ENCODE assay signal across 12 cellular contexts in the genomic region with DNA sequence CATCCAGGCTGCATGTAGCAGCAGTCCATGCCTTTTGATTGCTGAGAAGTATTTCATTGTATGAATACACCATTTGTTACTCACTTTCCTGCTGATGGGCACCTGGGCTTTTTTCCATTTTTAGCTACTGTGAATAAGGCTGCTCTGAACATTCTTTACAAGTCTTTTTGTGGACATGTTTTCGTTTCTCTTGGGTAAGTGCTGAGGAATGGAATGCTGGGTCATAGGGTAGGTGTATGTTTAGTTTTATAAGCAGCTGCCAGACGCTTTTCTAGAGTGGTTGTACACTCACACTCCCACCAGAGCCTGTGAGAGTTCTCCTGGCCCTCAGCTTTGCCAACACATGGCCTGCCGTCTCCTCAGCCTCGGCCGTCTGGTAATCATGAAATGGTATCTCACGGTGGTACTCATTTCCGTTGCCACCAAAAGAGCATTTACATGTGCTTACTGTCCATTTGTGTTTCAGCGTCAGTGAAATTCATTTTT. TPM values are rescaled to one million over a fixed set of nuclear protein-coding genes. Genes with fewer than 3 reads are reported as not detected.
DNase-seq lines count a peak whose midpoint lies in the region; ATAC-seq, FAIRE-seq and TF ChIP-seq lines count a peak whose summit lies in the region.
"Had no signal": no experiment of that assay in that cellular context is flagged by ENCODE, and none has a peak within 500 bp of the region (broad histone marks: within the 10 kb centered on the region; RNA-seq: fewer than 3 reads in every experiment).

No MANE protein-coding gene starts in this region.

- H4K20me1 ChIP-seq in keratinocyte (ENCODE audit: control insufficient read depth, extremely low read depth, insufficient read depth, low read length) = peaks cover under 1% of the 10 kb centered on the region

- peaks cover 31% of the 10 kb centered on the region for H3K4me1 Mint-ChIP-seq in CD8-positive, alpha-beta T cell (ENCODE audit: low read depth)

- no peak overlapping the region for H3K27ac Mint-ChIP-seq in CD8-positive, alpha-beta T cell

- no peak for ATAC-seq in HG02610 (IDR thresholded peaks at IDR 0.05; ENCODE audit: unreplicated experiment)
- no peak for ATAC-seq in CD8-positive, alpha-beta T cell

- H3K9me3 ChIP-seq in keratinocyte (ENCODE audit: control insufficient read depth, low read depth, low read length) (no peaks in the 10 kb centered on the region), stomach smooth muscle (ENCODE audit: control insufficient read depth in 2 of 2, low read length in 2 of 2) (no peaks in the 10 kb centered on the region)
- H3K9me3 ChIP-seq in CD8-positive, alpha-beta T cell (ENCODE audit: low read length) = no peaks in the 10 kb centered on the region
- H3K9me3 ChIP-seq: testis had no signal

- H3K9me1 ChIP-seq in keratinocyte (ENCODE audit: control insufficient read depth, extremely low read depth, insufficient read depth, low read length) = no peaks in the 10 kb centered on the region

- H3K27me3 ChIP-seq in keratinocyte (ENCODE audit: control insufficient read depth, extremely low read depth, insufficient read depth, low read length) = no peaks in the 10 kb centered on the region
- H3K27me3 ChIP-seq in stomach smooth muscle (ENCODE audit: control insufficient read depth in 1 of 2, insufficient read depth in 2 of 2, low read length in 2 of 2) = no peaks in the 10 kb centered on the region
- no peaks in the 10 kb centered on the region for H3K27me3 ChIP-seq in CD8-positive, alpha-beta T cell (ENCODE audit: insufficient read depth, low read length)
- H3K27me3 ChIP-seq: testis had no signal

- H3K36me3 Mint-ChIP-seq in CD8-positive, alpha-beta T cell = peaks cover 54% of the 10 kb centered on the region

- H3K9ac ChIP-seq in keratinocyte (ENCODE audit: control insufficient read depth, extremely low read depth, insufficient read depth, low read length) = no peak overlapping the region
- H3K9ac ChIP-seq in stomach smooth muscle (ENCODE audit: low read length in 2 of 2) = no peak overlapping the region

- no peak for TF ChIP-seq CTCF in HFF-Myc (IDR thresholded peaks at IDR 0.05; ENCODE audit: low read depth, low read length, missing control alignments)
- peak; percentile 25 for TF ChIP-seq CTCF in choroid plexus epithelial cell (conservative IDR thresholded peaks at IDR 0.05; ENCODE audit: low read depth, low read length)
- TF ChIP-seq CTCF in keratinocyte (optimal IDR thresholded peaks at IDR 0.05 in 1 of 3, IDR thresholded peaks at IDR 0.05 in 1 of 3, conservative IDR thresholded peaks at IDR 0.05 in 1 of 3; ENCODE audit: extremely low read depth in 1 of 3, insufficient read depth in 2 of 3, low read length in 3 of 3) = no peak
- TF ChIP-seq CTCF in CD8-positive, alpha-beta T cell (IDR thresholded peaks at IDR 0.05) = no peak

- dilution Hi-C loops in keratinocyte (cut with MboI; ENCODE audit: extremely low pct_ligation_motif_present, low sequenced_read_pairs) = no loop called here

- H3K36me3 ChIP-seq in keratinocyte (ENCODE audit: control insufficient read depth in 2 of 2, extremely low read depth in 1 of 2, insufficient read depth in 2 of 2, low read length in 2 of 2) (peaks cover 17 to 26% of the 10 kb centered on the region in 2 experiments), stomach smooth muscle (ENCODE audit: control insufficient read depth in 2 of 2, insufficient read depth in 2 of 2, low read length in 2 of 2) (no peaks in the 10 kb centered on the region)
- H3K36me3 ChIP-seq in CD8-positive, alpha-beta T cell (ENCODE audit: insufficient read depth, low read length) = peaks cover 6% of the 10 kb centered on the region

- no peak overlapping the region for H3K4me3 Mint-ChIP-seq in CD8-positive, alpha-beta T cell

- H3K27me3 Mint-ChIP-seq in CD8-positive, alpha-beta T cell (ENCODE audit: low read depth) = no peaks in the 10 kb centered on the region

- DNase-seq in HFF-Myc (ENCODE audit: extremely low read depth, low read depth) (peak; percentile 81), choroid plexus epithelial cell (ENCODE audit: low read depth) (peak; percentile 100), keratinocyte (ENCODE audit: low read depth, low spot score) (no peak), substantia nigra (lab: John Stamatoyannopoulos, UW) (no peak)
- no peak for DNase-seq in activated CD4-positive, alpha-beta T cell treated with anti-CD3 and anti-CD28 coated beads for 4 hours
- no peak for DNase-seq in CD8-positive, alpha-beta T cell
- DNase-seq: activated CD4-positive, CD25-positive, alpha-beta regulatory T cell; activated naive CD4-positive, alpha-beta T cell treated with anti-CD3 and anti-CD28 coated beads, Interleukin-2, amount 50 U/mL, for 16 hours; stimulated activated CD4-positive, alpha-beta T cell treated with anti-CD3 and anti-CD28 coated beads, Interleukin-12 subunit alpha, Interleukin-12 subunit beta, amount 100 ng/mL, for 4 hours; testis had no signal

- no peaks in the 10 kb centered on the region for H3K9me3 Mint-ChIP-seq in CD8-positive, alpha-beta T cell

- peak; percentile 70 for FAIRE-seq in keratinocyte (lab: Jason Lieb, UNC)

- H3K4me1 ChIP-seq in keratinocyte (ENCODE audit: control insufficient read depth, extremely low read depth, insufficient read depth, low read length) = peaks cover 17% of the 10 kb centered on the region
- H3K4me1 ChIP-seq in stomach smooth muscle (ENCODE audit: control insufficient read depth, insufficient read depth, low read length) = peaks cover 70% of the 10 kb centered on the region
- H3K4me1 ChIP-seq in CD8-positive, alpha-beta T cell (ENCODE audit: insufficient read depth, low read length) = peaks cover 30% of the 10 kb centered on the region

- intact Hi-C loops in CD8-positive, alpha-beta T cell (cut with DNase I, micrococcal nuclease) = no loop called here

- peaks cover 29% of the 10 kb centered on the region for H3K79me2 ChIP-seq in keratinocyte (ENCODE audit: control insufficient read depth, insufficient read depth, low read length)

- CTCF ChIA-PET in CD8-positive, alpha-beta T cell (lab: Charles Lee) = interaction anchor here (0.7 to 6.0 kb wide), 4 partner anchors 13 to 178 kb away, joined by 3 to 24 read pairs (median 6); no protein-coding TSS in a partner anchor

- POLR2A ChIA-PET in CD8-positive, alpha-beta T cell (lab: Charles Lee) = no interaction called here

- H3K4me3 ChIP-seq in HFF-Myc (replicated peaks; ENCODE audit: low read depth, low read length) (no peak overlapping the region), choroid plexus epithelial cell (ENCODE audit: low read depth, low read length) (no peak overlapping the region), keratinocyte (ENCODE audit: control insufficient read depth in 2 of 3, extremely low read depth in 1 of 3, insufficient read depth in 2 of 3, low read depth in 1 of 3, low read length in 3 of 3) (no peak overlapping the region), stomach smooth muscle (ENCODE audit: low read length in 2 of 2) (peak overlapping the region in 1 of 2 donors; percentile 40)
- H3K4me3 ChIP-seq in CD8-positive, alpha-beta T cell (ENCODE audit: low read depth, low read length) = no peak overlapping the region
- H3K4me3 ChIP-seq: testis had no signal

- no peak overlapping the region for H3K27ac ChIP-seq in keratinocyte (ENCODE audit: control insufficient read depth, insufficient read depth, low read length)
- H3K27ac ChIP-seq in stomach smooth muscle (ENCODE audit: low read length) = peak overlapping the region; percentile 66
- no peak overlapping the region for H3K27ac ChIP-seq in substantia nigra (ENCODE audit: low read depth, low read length, poor library complexity, severe bottlenecking)
- no peak overlapping the region for H3K27ac ChIP-seq in CD8-positive, alpha-beta T cell (ENCODE audit: low read depth, low read length)
- H3K27ac ChIP-seq: testis had no signal

- H3K4me2 ChIP-seq in keratinocyte (ENCODE audit: control insufficient read depth, extremely low read depth, insufficient read depth, low read depth, low read length) = no peak overlapping the region

- H2AFZ ChIP-seq in keratinocyte (ENCODE audit: control insufficient read depth, low read length) = no peak overlapping the region

RNA-seq across cellular contexts. Expression of a gene that starts 22.7 kb away (rescaled TPM):
- polyA plus RNA-seq in keratinocyte = 18.5 to 26.8 TPM (median 21.8 TPM) in 3 replicates
- 10.9 TPM for polyA plus RNA-seq in keratinocyte (2011; ENCODE audit: low read depth)
- polyA plus RNA-seq in keratinocyte (2011; cell fraction: cytosol; rRNA removed) = 11.7 and 37.9 TPM in 2 replicates
- polyA plus RNA-seq in keratinocyte (2011; cell fraction: nucleus; rRNA removed) = 12.2 and 16.0 TPM in 2 replicates
- 19.1 and 41.5 TPM in 2 replicates for polyA plus RNA-seq in keratinocyte (2012; ENCODE audit: low replicate concordance)
- 5.5 to 8.2 TPM (median 6.2 TPM) in 3 replicates for polyA minus RNA-seq in keratinocyte
- polyA minus RNA-seq in keratinocyte (2011; cell fraction: cytosol; rRNA and poly(A)+ RNA removed) = 43.4 TPM
- 9.0 and 9.2 TPM in 2 replicates for polyA minus RNA-seq in keratinocyte (2011; cell fraction: nucleus; rRNA and poly(A)+ RNA removed)
- total RNA-seq in CD8-positive, alpha-beta T cell = 10 to 100 TPM in 1 of 2 experiments, 1 to 10 TPM in 1; 8.2 to 10.0 TPM

RNA-seq across cellular contexts. Expression of a gene that starts 41.8 kb away (rescaled TPM):
- polyA plus RNA-seq in keratinocyte = 0.55 to 0.86 TPM (median 0.72 TPM) in 3 replicates
- not detected for polyA plus RNA-seq in keratinocyte (2011; ENCODE audit: low read depth)
- 0.29 and 1.0 TPM in 2 replicates for polyA plus RNA-seq in keratinocyte (2011; cell fraction: cytosol; rRNA removed)
- polyA plus RNA-seq in keratinocyte (2011; cell fraction: nucleus; rRNA removed) = 2.0 and 2.7 TPM in 2 replicates
- polyA plus RNA-seq in keratinocyte (2012; ENCODE audit: low replicate concordance) = 0.17 and 1.0 TPM in 2 replicates
- polyA minus RNA-seq in keratinocyte = 0.40 to 3.1 TPM (median 1.4 TPM) in 3 replicates
- 6.5 TPM for polyA minus RNA-seq in keratinocyte (2011; cell fraction: cytosol; rRNA and poly(A)+ RNA removed)
- polyA minus RNA-seq in keratinocyte (2011; cell fraction: nucleus; rRNA and poly(A)+ RNA removed) = 3.8 and 6.5 TPM in 2 replicates
- total RNA-seq in CD8-positive, alpha-beta T cell = 100 to 1,000 TPM; 234 to 245 TPM

Comparison
In these comparisons a context has a peak if more than half of its experiments do, and no peak if none do; other contexts are left out.
1. DNase-seq: peak in HFF-Myc (single experiment) and choroid plexus epithelial cell (single experiment); none in keratinocyte (single experiment), substantia nigra (0 of 49), activated CD4-positive, alpha-beta T cell treated with anti-CD3 and anti-CD28 coated beads for 4 hours (0 of 2) and CD8-positive, alpha-beta T cell (0 of 7).